Comparison of ENCODE assay signal across 17 cellular contexts in the genomic region with DNA sequence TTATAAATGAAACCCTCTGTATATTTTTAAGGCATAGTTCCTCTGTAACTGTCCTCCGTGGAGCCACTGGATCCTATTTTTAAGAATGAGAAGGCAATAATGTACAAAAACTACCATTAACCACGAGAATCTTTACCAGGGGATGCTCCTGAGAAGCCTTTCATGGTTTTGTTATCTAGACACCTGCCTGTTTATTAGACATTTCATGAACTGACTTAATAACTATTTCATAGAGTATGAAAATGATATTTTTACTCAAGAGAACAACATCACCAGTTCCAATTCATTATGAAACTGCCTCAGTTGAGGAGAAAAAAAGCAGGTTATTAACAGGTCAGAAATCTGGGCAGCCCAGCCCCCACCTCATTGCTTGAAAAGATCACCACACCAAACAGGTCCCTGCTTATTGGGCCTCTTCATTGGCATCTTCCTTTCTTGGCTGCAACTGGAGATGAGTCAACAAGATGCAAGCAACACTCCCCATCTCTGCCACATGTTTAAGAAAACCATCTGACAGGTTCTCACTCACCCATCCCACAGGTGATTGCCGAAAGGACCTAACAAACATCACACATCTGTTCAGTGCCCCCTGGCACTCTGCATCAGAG. TPM values are rescaled to one million over a fixed set of nuclear protein-coding genes. Genes with fewer than 3 reads are reported as not detected.
DNase-seq lines count a peak whose midpoint lies in the region; ATAC-seq and TF ChIP-seq lines count a peak whose summit lies in the region.
"Had no signal": no experiment of that assay in that cellular context is flagged by ENCODE, and none has a peak within 500 bp of the region (broad histone marks: within the 10 kb centered on the region; RNA-seq: fewer than 3 reads in every experiment).

No MANE protein-coding gene starts in this region.

- no peaks in the 10 kb centered on the region for H3K9me3 Mint-ChIP-seq in activated B cell treated with CpG ODN at 0.5 μM for 24 hours
- H3K9me3 Mint-ChIP-seq: CD4-positive, alpha-beta memory T cell; IgD-negative memory B cell had no signal

- no peak for TF ChIP-seq CTCF in activated B cell treated with CpG ODN at 0.5 μM for 24 hours (IDR thresholded peaks at IDR 0.05)

- POLR2A ChIA-PET in activated B cell treated with CpG ODN at 0.5 μM for 24 hours (lab: Charles Lee) = interaction anchor here (0.7 kb wide), 2 partner anchors 10 to 151 kb away, joined by 3 to 7 read pairs; no protein-coding TSS in a partner anchor

- intact Hi-C loops in activated B cell treated with CpG ODN at 0.5 μM for 24 hours (cut with micrococcal nuclease) = loop anchor here (5.0 kb wide), 1 partner anchor 38 kb away; no protein-coding TSS in a partner anchor

- CTCF ChIA-PET in activated B cell treated with CpG ODN at 0.5 μM for 24 hours (lab: Charles Lee) = no interaction called here

- DNase-seq in activated CD4-positive, CD25-positive, alpha-beta regulatory T cell (lab: John Stamatoyannopoulos, UW) = no peak
- no peak for DNase-seq in activated B cell treated with CpG ODN at 0.5 μM for 24 hours
- no peak for DNase-seq in NCI-H1417 treated with DMSO at 0.1 percent for 48 hours (lab: John Stamatoyannopoulos, UW)
- DNase-seq: activated CD8-positive, alpha-beta memory T cell treated with anti-CD3 and anti-CD28 coated beads, Interleukin-2, amount 50 U/mL, for 48 hours; amygdala; CD4-positive, alpha-beta memory T cell; left ventricle myocardium superior; pancreas; small intestine; stimulated activated naive CD4-positive, alpha-beta T cell; upper lobe of right lung had no signal

- no peak overlapping the region for H3K27ac Mint-ChIP-seq in activated B cell treated with CpG ODN at 0.5 μM for 24 hours
- H3K27ac Mint-ChIP-seq: CD4-positive, alpha-beta memory T cell; IgD-negative memory B cell had no signal

- no peaks in the 10 kb centered on the region for H3K27me3 Mint-ChIP-seq in activated B cell treated with CpG ODN at 0.5 μM for 24 hours
- H3K27me3 Mint-ChIP-seq: IgD-negative memory B cell had no signal

- H3K4me1 Mint-ChIP-seq in activated B cell treated with CpG ODN at 0.5 μM for 24 hours = peaks cover 55% of the 10 kb centered on the region

- peak; percentile 68 to 75 for ATAC-seq in activated CD4-positive, CD25-positive, alpha-beta regulatory T cell treated with anti-CD3 and anti-CD28 coated beads, Interleukin-2, amount 50 U/mL, for 24 hours
- peak; percentile 38 for ATAC-seq in GM18498 (IDR thresholded peaks at IDR 0.05; ENCODE audit: unreplicated experiment)
- ATAC-seq in HG02678 (IDR thresholded peaks at IDR 0.05; ENCODE audit: unreplicated experiment) = peak; percentile 44
- no peak for ATAC-seq in activated B cell treated with CpG ODN at 0.5 μM for 24 hours (ENCODE audit: low read depth)
- no peak for ATAC-seq in HG03521 (IDR thresholded peaks at IDR 0.05; ENCODE audit: unreplicated experiment)
- ATAC-seq in HG02798 (IDR thresholded peaks at IDR 0.05; ENCODE audit: poor library complexity, unreplicated experiment) = no peak
- ATAC-seq: left ventricle myocardium superior, pancreas, upper lobe of right lung had no signal

- peak overlapping the region; percentile 16 for H3K4me3 Mint-ChIP-seq in activated B cell treated with CpG ODN at 0.5 μM for 24 hours
- H3K4me3 Mint-ChIP-seq: CD4-positive, alpha-beta memory T cell had no signal

- H3K36me3 Mint-ChIP-seq in activated B cell treated with CpG ODN at 0.5 μM for 24 hours (ENCODE audit: low read depth) = no peaks in the 10 kb centered on the region

RNA-seq across cellular contexts. Expression of gene ETS1, which starts 27.8 kb away (rescaled TPM):
- total RNA-seq in activated B cell treated with CpG ODN at 0.5 μM for 24 hours = 286 and 301 TPM in 2 replicates

Comparison
In these comparisons a context has a peak if more than half of its experiments do, and no peak if none do; other contexts are left out.
1. ATAC-seq: peak in activated CD4-positive, CD25-positive, alpha-beta regulatory T cell treated with anti-CD3 and anti-CD28 coated beads, Interleukin-2, amount 50 U/mL, for 24 hours (2 of 2), GM18498 (single experiment) and HG02678 (single experiment); none in activated B cell treated with CpG ODN at 0.5 μM for 24 hours (single experiment), HG03521 (single experiment) and HG02798 (single experiment).